In the genomic region with DNA sequence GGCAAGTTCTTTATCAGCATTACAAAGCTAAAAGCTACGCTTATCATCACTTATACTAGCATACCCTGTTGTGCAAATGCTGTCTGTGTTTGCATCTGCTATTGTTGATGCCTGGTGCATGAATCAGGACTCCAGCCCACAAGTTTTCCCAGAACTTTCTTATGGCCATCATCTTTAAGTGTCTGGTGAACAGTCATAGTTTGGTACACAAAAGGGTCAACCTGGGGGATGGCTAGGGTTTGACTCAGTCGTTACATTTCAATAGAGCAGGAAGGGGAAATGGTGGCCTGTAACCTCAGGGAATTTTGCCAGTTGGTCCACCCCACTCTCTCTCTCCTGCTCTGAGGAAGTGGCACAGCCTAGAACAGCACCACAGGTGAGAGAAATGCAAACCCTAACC, we compare ENCODE assay signal across 14 cellular contexts. TPM values are rescaled to one million over a fixed set of nuclear protein-coding genes. Genes with fewer than 3 reads are reported as not detected.
DNase-seq lines count a peak whose midpoint lies in the region; ATAC-seq, FAIRE-seq and TF ChIP-seq lines count a peak whose summit lies in the region.
"Had no signal": no experiment of that assay in that cellular context is flagged by ENCODE, and none has a peak within 500 bp of the region (broad histone marks: within the 10 kb centered on the region; RNA-seq: fewer than 3 reads in every experiment).

No MANE protein-coding gene starts in this region.

- H3K4me2 ChIP-seq in Loucy (ENCODE audit: low read depth, low read length, poor library complexity, severe bottlenecking), result peak overlapping the region; percentile 61
- H3K4me2 ChIP-seq in HepG2 (ENCODE audit: low read depth, low read length), result no peak overlapping the region

- peak overlapping the region; percentile 14 for H3K4me3 ChIP-seq in Loucy (ENCODE audit: low read length, poor library complexity, severe bottlenecking)
- no peak overlapping the region for H3K4me3 ChIP-seq in bronchial epithelial cell (ENCODE audit: low read depth, low read length)
- no peak overlapping the region for H3K4me3 ChIP-seq in neutrophil (ENCODE audit: low read depth in 1 of 2, low read length in 1 of 2)
- H3K4me3 ChIP-seq in HepG2 (replicated peaks in 1 of 3; ENCODE audit: insufficient read depth in 1 of 3, low read depth in 2 of 3, low read length in 3 of 3), result no peak overlapping the region
- H3K4me3 ChIP-seq: sigmoid colon had no signal

- in situ Hi-C loops in HepG2 (cut with HindIII; ENCODE audit: extremely low pct_ligation_motif_present, low pct_unique_long_range_greater_than_20kb), result no loop called here

- BruUV-seq in HepG2 (replicated peaks; lab: Mats Ljungman, UMichigan), result no TSS peak

- no peak for TF ChIP-seq CTCF in D721Med (IDR thresholded peaks at IDR 0.05; ENCODE audit: insufficient read depth, missing control alignments)
- no peak for TF ChIP-seq CTCF in Loucy (conservative IDR thresholded peaks at IDR 0.05; ENCODE audit: low read length)
- TF ChIP-seq CTCF in bronchial epithelial cell (IDR thresholded peaks at IDR 0.05; ENCODE audit: insufficient read depth, low read length, severe bottlenecking), result no peak
- TF ChIP-seq CTCF in neutrophil (IDR thresholded peaks at IDR 0.05), result no peak
- no peak for TF ChIP-seq CTCF in HepG2 (CRISPR knock-in tag; IDR thresholded peaks at IDR 0.05)

- POLR2A ChIA-PET in HepG2 (lab: Yijun Ruan, JAX), result no interaction called here

- no peaks in the 10 kb centered on the region for H4K20me1 ChIP-seq in Loucy (ENCODE audit: insufficient read depth, low read length, poor library complexity, severe bottlenecking)
- no peaks in the 10 kb centered on the region for H4K20me1 ChIP-seq in HepG2 (ENCODE audit: insufficient read depth, low read length)

- intact Hi-C loops in HepG2 (cut with micrococcal nuclease; ENCODE audit: unreplicated experiment), result no loop called here

- no peaks in the 10 kb centered on the region for H3K79me2 ChIP-seq in Loucy (ENCODE audit: insufficient read depth, low read length)
- H3K79me2 ChIP-seq in HepG2 (ENCODE audit: insufficient read depth, low read length), result no peaks in the 10 kb centered on the region

- no peaks in the 10 kb centered on the region for H3K27me3 ChIP-seq in Loucy (ENCODE audit: insufficient read depth, low read length, poor library complexity, severe bottlenecking)
- H3K27me3 ChIP-seq in bronchial epithelial cell (ENCODE audit: control insufficient read depth, insufficient read depth, low read length), result no peaks in the 10 kb centered on the region
- no peaks in the 10 kb centered on the region for H3K27me3 ChIP-seq in neutrophil
- no peaks in the 10 kb centered on the region; a peak in 2 of 5 replicates for H3K27me3 ChIP-seq in HepG2 (ENCODE audit: control insufficient read depth in 1 of 2, insufficient read depth in 2 of 2, low read length in 2 of 2)
- H3K27me3 ChIP-seq: sigmoid colon had no signal

- no peak for TF ChIP-seq RAD21 in HepG2 (CRISPR knock-in tag; IDR thresholded peaks at IDR 0.05)

- H3K9me3 ChIP-seq in Loucy (ENCODE audit: insufficient read depth, low read depth, low read length) (peaks cover 10% of the 10 kb centered on the region; the same call in 1 of the 2 replicates), neutrophil (no peaks in the 10 kb centered on the region), HepG2 (ENCODE audit: low read length) (no peaks in the 10 kb centered on the region)

- H3K27ac ChIP-seq in neutrophil (peak overlapping the region; percentile 47), HepG2 (ENCODE audit: extremely low read length, insufficient read depth, low read length) (no peak overlapping the region)
- H3K27ac ChIP-seq: sigmoid colon had no signal

- H3K9ac ChIP-seq in Loucy (ENCODE audit: low read depth, low read length, poor library complexity, severe bottlenecking), result peak overlapping the region; percentile 53
- H3K9ac ChIP-seq in HepG2 (ENCODE audit: insufficient read depth, low read depth, low read length), result no peak overlapping the region

- H3K36me3 ChIP-seq in Loucy (ENCODE audit: insufficient read depth, low read length) (no peaks in the 10 kb centered on the region; the same call in 1 of the 2 replicates), bronchial epithelial cell (ENCODE audit: control insufficient read depth, insufficient read depth, low read length) (no peaks in the 10 kb centered on the region), neutrophil (no peaks in the 10 kb centered on the region), HepG2 (replicated peaks in 1 of 2; ENCODE audit: control insufficient read depth in 1 of 2, insufficient read depth in 2 of 2, low read length in 2 of 2) (no peaks in the 10 kb centered on the region)
- H3K36me3 ChIP-seq: sigmoid colon had no signal

- FAIRE-seq in D721Med (lab: Jason Lieb, UNC) (peak; percentile 87), bronchial epithelial cell (lab: Jason Lieb, UNC) (no peak), HepG2 (lab: Jason Lieb, UNC) (no peak)
- FAIRE-seq: frontal cortex had no signal

- TF ChIP-seq EP300 in HepG2 (IDR thresholded peaks at IDR 0.05; ENCODE audit: low read depth in 2 of 2, low read length in 2 of 2) (no peak), HepG2 (CRISPR knock-in tag; IDR thresholded peaks at IDR 0.05; ENCODE audit: borderline replicate concordance) (no peak)

- peak overlapping the region; percentile 40; the same call in 1 of the 2 replicates for H2AFZ ChIP-seq in Loucy (ENCODE audit: low read length)
- H2AFZ ChIP-seq in HepG2 (ENCODE audit: low read length), result no peak overlapping the region

- no peaks in the 10 kb centered on the region for H3K9me2 ChIP-seq in Loucy (replicated peaks; ENCODE audit: low read depth, low read length)

- no peak for ATAC-seq in HepG2

- no peak for TF ChIP-seq POLR2A in HepG2 (IDR thresholded peaks at IDR 0.05; ENCODE audit: insufficient read depth in 1 of 2, low read depth in 2 of 2, low read length in 2 of 2)

- peaks cover 61% of the 10 kb centered on the region for H3K4me1 ChIP-seq in Loucy (ENCODE audit: insufficient read depth, low read length, poor library complexity, severe bottlenecking)
- H3K4me1 ChIP-seq in neutrophil (ENCODE audit: control insufficient read depth in 1 of 2, insufficient read depth in 1 of 2, low read depth in 1 of 2, low read length in 1 of 2), result peaks cover 16 to 23% of the 10 kb centered on the region in 2 experiments
- no peaks in the 10 kb centered on the region for H3K4me1 ChIP-seq in HepG2 (ENCODE audit: insufficient read depth, low read length)
- H3K4me1 ChIP-seq: sigmoid colon had no signal

- 0% methylated on average over 2 of the region's 2 CpGs for WGBS in HepG2 (ENCODE audit: low lambda C conversion rate)

- no peak for DNase-seq in D721Med (ENCODE audit: insufficient read length, low spot score)
- DNase-seq in bronchial epithelial cell (ENCODE audit: low read depth), result peak; percentile 97
- no peak for DNase-seq in HepG2 (ENCODE audit: low spot score)
- DNase-seq in medulla oblongata (ENCODE audit: extremely low spot score), result no peak
- no peak for DNase-seq in stimulated activated CD4-positive, alpha-beta T cell treated with anti-CD3 and anti-CD28 coated beads, Interleukin-2, amount 100 ng/mL, for 48 hours
- no peak for DNase-seq in SHP77 treated with DMSO at 0.1 percent for 48 hours (lab: John Stamatoyannopoulos, UW)
- DNase-seq: activated CD8-positive, alpha-beta memory T cell treated with anti-CD3 and anti-CD28 coated beads, Interleukin-2, amount 50 U/mL, for 48 hours; central memory CD4-positive, alpha-beta T cell; NCI-H69; sigmoid colon had no signal

- peaks cover 10% of the 10 kb centered on the region for H3F3A ChIP-seq in Loucy (ENCODE audit: low read depth)

- CTCF ChIA-PET in HepG2 (lab: Yijun Ruan, JAX; ENCODE audit: low intra/inter-chr PET ratio, low total read pairs), result no interaction called here

RNA-seq across cellular contexts. Expression of a gene that starts 35.4 kb away (rescaled TPM):
- total RNA-seq in bronchial epithelial cell (not detected in 2 replicates), HepG2 (2016; rRNA removed; fragmentation: Illumina TruSeq; extraction: Trizol) (0.13 and 0.32 TPM in 2 replicates)
- total RNA-seq in HepG2 (2016; cell fraction: cytosol; rRNA removed; fragmentation: Illumina TruSeq; extraction: Trizol; ENCODE audit: low read depth), result not detected in 2 replicates
- total RNA-seq in HepG2 (2016; cell fraction: insoluble cytoplasmic fraction; rRNA removed; fragmentation: Illumina TruSeq; extraction: Trizol), result 0.13 and 0.27 TPM in 2 replicates
- total RNA-seq in HepG2 (2016; cell fraction: membrane; rRNA removed; fragmentation: Illumina TruSeq; extraction: Trizol), result 0.17 TPM in 1 of 2 replicates, not detected in the other
- 0.71 TPM in 1 of 2 replicates, not detected in the other for total RNA-seq in HepG2 (2016; cell fraction: nucleus; rRNA removed; fragmentation: Illumina TruSeq; extraction: Trizol)
- 0.03 and 0.18 TPM in 2 replicates for polyA plus RNA-seq in HepG2 (2011; rRNA removed)
- polyA plus RNA-seq in HepG2 (2011; cell fraction: cytosol; rRNA removed), result 0.04 and 0.11 TPM in 2 replicates
- not detected in 2 replicates for polyA plus RNA-seq in HepG2 (2011; cell fraction: nucleus; rRNA removed)
- not detected in 2 replicates for polyA plus RNA-seq in HepG2 (2012)
- polyA plus RNA-seq in HepG2 (2016; cell fraction: cytosol; fragmentation: Illumina TruSeq; extraction: Trizol; ENCODE audit: low read depth), result not detected in 2 replicates
- 0.24 TPM in 1 of 2 replicates, not detected in the other for polyA plus RNA-seq in HepG2 (2016; cell fraction: insoluble cytoplasmic fraction; fragmentation: Illumina TruSeq; extraction: Trizol; ENCODE audit: low read depth)
- polyA plus RNA-seq in HepG2 (2016; cell fraction: membrane; fragmentation: Illumina TruSeq; extraction: Trizol; ENCODE audit: low read depth), result 0.12 TPM in 1 of 2 replicates, not detected in the other
- not detected in 2 replicates for polyA plus RNA-seq in HepG2 (2016; cell fraction: nucleus; fragmentation: Illumina TruSeq; extraction: Trizol; ENCODE audit: insufficient read depth, low read depth)
- polyA minus RNA-seq in HepG2 (2011; rRNA and poly(A)+ RNA removed; ENCODE audit: low replicate concordance), result not detected in 2 replicates
- not detected in 2 replicates for polyA minus RNA-seq in HepG2 (2011; cell fraction: cytosol; rRNA and poly(A)+ RNA removed)
- not detected in 2 replicates for polyA minus RNA-seq in HepG2 (2011; cell fraction: nucleus; rRNA and poly(A)+ RNA removed)
- total RNA-seq: G401 had no signal

RNA-seq across cellular contexts. Expression of a gene that starts 46.1 kb away (rescaled TPM):
- total RNA-seq in bronchial epithelial cell, result not detected in 2 replicates
- total RNA-seq in HepG2 (2016; rRNA removed; fragmentation: Illumina TruSeq; extraction: Trizol), result not detected in 2 replicates
- not detected in 2 replicates for total RNA-seq in HepG2 (2016; cell fraction: cytosol; rRNA removed; fragmentation: Illumina TruSeq; extraction: Trizol; ENCODE audit: low read depth)
- total RNA-seq in HepG2 (2016; cell fraction: insoluble cytoplasmic fraction; rRNA removed; fragmentation: Illumina TruSeq; extraction: Trizol), result not detected in 2 replicates
- not detected in 2 replicates for total RNA-seq in HepG2 (2016; cell fraction: membrane; rRNA removed; fragmentation: Illumina TruSeq; extraction: Trizol)
- total RNA-seq in HepG2 (2016; cell fraction: nucleus; rRNA removed; fragmentation: Illumina TruSeq; extraction: Trizol), result not detected in 2 replicates
- polyA plus RNA-seq in HepG2 (2011; rRNA removed), result 0.11 TPM in 1 of 2 replicates, not detected in the other
- polyA plus RNA-seq in HepG2 (2011; cell fraction: cytosol; rRNA removed), result not detected in 2 replicates
- polyA plus RNA-seq in HepG2 (2011; cell fraction: nucleus; rRNA removed), result not detected in 2 replicates
- not detected in 2 replicates for polyA plus RNA-seq in HepG2 (2012)
- not detected in 2 replicates for polyA plus RNA-seq in HepG2 (2016; cell fraction: cytosol; fragmentation: Illumina TruSeq; extraction: Trizol; ENCODE audit: low read depth)
- polyA plus RNA-seq in HepG2 (2016; cell fraction: insoluble cytoplasmic fraction; fragmentation: Illumina TruSeq; extraction: Trizol; ENCODE audit: low read depth), result not detected in 2 replicates
- not detected in 2 replicates for polyA plus RNA-seq in HepG2 (2016; cell fraction: membrane; fragmentation: Illumina TruSeq; extraction: Trizol; ENCODE audit: low read depth)
- polyA plus RNA-seq in HepG2 (2016; cell fraction: nucleus; fragmentation: Illumina TruSeq; extraction: Trizol; ENCODE audit: insufficient read depth, low read depth), result not detected in 2 replicates
- not detected in 2 replicates for polyA minus RNA-seq in HepG2 (2011; rRNA and poly(A)+ RNA removed; ENCODE audit: low replicate concordance)
- not detected in 2 replicates for polyA minus RNA-seq in HepG2 (2011; cell fraction: cytosol; rRNA and poly(A)+ RNA removed)
- polyA minus RNA-seq in HepG2 (2011; cell fraction: nucleus; rRNA and poly(A)+ RNA removed), result not detected in 2 replicates
- total RNA-seq: frontal cortex, G401 had no signal

RNA-seq across cellular contexts. Expression of a gene that starts 57.9 kb away (rescaled TPM):
- total RNA-seq in bronchial epithelial cell (not detected in 2 replicates), HepG2 (2016; rRNA removed; fragmentation: Illumina TruSeq; extraction: Trizol) (0.04 TPM in 1 of 2 replicates, not detected in the other)
- total RNA-seq in HepG2 (2016; cell fraction: cytosol; rRNA removed; fragmentation: Illumina TruSeq; extraction: Trizol; ENCODE audit: low read depth), result not detected in 2 replicates
- total RNA-seq in HepG2 (2016; cell fraction: insoluble cytoplasmic fraction; rRNA removed; fragmentation: Illumina TruSeq; extraction: Trizol), result 0.04 TPM in 1 of 2 replicates, not detected in the other
- not detected in 2 replicates for total RNA-seq in HepG2 (2016; cell fraction: membrane; rRNA removed; fragmentation: Illumina TruSeq; extraction: Trizol)
- not detected in 2 replicates for total RNA-seq in HepG2 (2016; cell fraction: nucleus; rRNA removed; fragmentation: Illumina TruSeq; extraction: Trizol)
- polyA plus RNA-seq in HepG2 (2011; rRNA removed), result 0.08 and 0.09 TPM in 2 replicates
- 0.04 and 0.05 TPM in 2 replicates for polyA plus RNA-seq in HepG2 (2011; cell fraction: cytosol; rRNA removed)
- 0.05 TPM in 1 of 2 replicates, not detected in the other for polyA plus RNA-seq in HepG2 (2011; cell fraction: nucleus; rRNA removed)
- 0.05 TPM in 1 of 2 replicates, not detected in the other for polyA plus RNA-seq in HepG2 (2012)
- polyA plus RNA-seq in HepG2 (2016; cell fraction: cytosol; fragmentation: Illumina TruSeq; extraction: Trizol; ENCODE audit: low read depth), result not detected in 2 replicates
- polyA plus RNA-seq in HepG2 (2016; cell fraction: insoluble cytoplasmic fraction; fragmentation: Illumina TruSeq; extraction: Trizol; ENCODE audit: low read depth), result 0.07 TPM in 1 of 2 replicates, not detected in the other
- not detected in 2 replicates for polyA plus RNA-seq in HepG2 (2016; cell fraction: membrane; fragmentation: Illumina TruSeq; extraction: Trizol; ENCODE audit: low read depth)
- polyA plus RNA-seq in HepG2 (2016; cell fraction: nucleus; fragmentation: Illumina TruSeq; extraction: Trizol; ENCODE audit: insufficient read depth, low read depth), result not detected in 2 replicates
- polyA minus RNA-seq in HepG2 (2011; rRNA and poly(A)+ RNA removed; ENCODE audit: low replicate concordance), result 0.12 TPM in 1 of 2 replicates, not detected in the other
- polyA minus RNA-seq in HepG2 (2011; cell fraction: cytosol; rRNA and poly(A)+ RNA removed), result not detected in 2 replicates
- 0.12 TPM in 1 of 2 replicates, not detected in the other for polyA minus RNA-seq in HepG2 (2011; cell fraction: nucleus; rRNA and poly(A)+ RNA removed)
- total RNA-seq: G401 had no signal
